1 cellular context compared by ENCODE assay signal in the genomic region with DNA sequence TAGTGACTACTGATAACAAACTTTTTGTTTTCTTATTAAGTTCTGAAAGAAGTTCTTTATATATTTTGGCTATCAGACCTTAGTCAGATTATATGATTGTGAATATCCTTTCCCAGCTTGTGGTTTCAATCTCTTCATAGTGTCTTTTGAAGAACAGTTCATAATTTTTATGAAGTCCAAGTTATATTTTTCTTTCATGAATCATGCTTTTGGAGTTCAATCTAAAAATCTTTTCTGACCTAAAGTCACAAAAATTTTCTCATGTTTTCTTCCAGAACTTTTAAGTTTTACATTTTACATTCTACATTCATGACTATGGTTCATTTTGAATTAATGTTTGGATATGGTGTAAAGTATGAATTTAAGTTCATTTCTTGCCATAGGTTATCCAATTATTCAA.
TF ChIP-seq lines count a peak whose summit lies in the region.

No MANE protein-coding gene starts in this region.

TF ChIP-seq in SK-N-SH, 30 proteins besides CTCF, POLR2A, EP300 and RAD21:
- TF ChIP-seq IRF3 (IDR thresholded peaks at IDR 0.05; ENCODE audit: low read depth, low read length) (no peak), FOXJ3 (CRISPR knock-in tag; IDR thresholded peaks at IDR 0.05) (no peak), TEAD4 (IDR thresholded peaks at IDR 0.05; ENCODE audit: borderline replicate concordance, insufficient read depth) (no peak), JUND (IDR thresholded peaks at IDR 0.05) (peak; percentile 41; the same call in 1 of the 2 replicates), USF2 (IDR thresholded peaks at IDR 0.05; ENCODE audit: borderline replicate concordance, low read depth, low read length) (no peak), TAF1 (IDR thresholded peaks at IDR 0.05; ENCODE audit: borderline replicate concordance, low read depth, low read length) (no peak), RXRA (IDR thresholded peaks at IDR 0.05; ENCODE audit: borderline replicate concordance, low read depth) (no peak), SIN3A (IDR thresholded peaks at IDR 0.05; ENCODE audit: borderline replicate concordance, low read depth, low read length) (no peak), YY1 (IDR thresholded peaks at IDR 0.05; ENCODE audit: low read depth) (no peak), TCF12 (IDR thresholded peaks at IDR 0.05) (no peak), NFIC (IDR thresholded peaks at IDR 0.05; ENCODE audit: borderline replicate concordance) (no peak), REST (IDR thresholded peaks at IDR 0.05; ENCODE audit: low read depth, low read length) (no peak), SMC3 (IDR thresholded peaks at IDR 0.05; ENCODE audit: low read depth, low read length) (no peak), FOSL2 (IDR thresholded peaks at IDR 0.05; ENCODE audit: borderline replicate concordance, low read depth) (peak; percentile 36; the same call in 1 of the 2 replicates), ZBTB33 (IDR thresholded peaks at IDR 0.05; ENCODE audit: borderline replicate concordance, low read depth) (no peak), RFX5 (IDR thresholded peaks at IDR 0.05; ENCODE audit: low read length) (no peak), ELF1 (IDR thresholded peaks at IDR 0.05) (no peak), GATA2 (CRISPR knock-in tag; IDR thresholded peaks at IDR 0.05) (no peak), MEF2A (IDR thresholded peaks at IDR 0.05; ENCODE audit: borderline replicate concordance, low read depth) (no peak), FOXM1 (IDR thresholded peaks at IDR 0.05; ENCODE audit: low read depth) (no peak)
- TF ChIP-seq, protein P1, sequence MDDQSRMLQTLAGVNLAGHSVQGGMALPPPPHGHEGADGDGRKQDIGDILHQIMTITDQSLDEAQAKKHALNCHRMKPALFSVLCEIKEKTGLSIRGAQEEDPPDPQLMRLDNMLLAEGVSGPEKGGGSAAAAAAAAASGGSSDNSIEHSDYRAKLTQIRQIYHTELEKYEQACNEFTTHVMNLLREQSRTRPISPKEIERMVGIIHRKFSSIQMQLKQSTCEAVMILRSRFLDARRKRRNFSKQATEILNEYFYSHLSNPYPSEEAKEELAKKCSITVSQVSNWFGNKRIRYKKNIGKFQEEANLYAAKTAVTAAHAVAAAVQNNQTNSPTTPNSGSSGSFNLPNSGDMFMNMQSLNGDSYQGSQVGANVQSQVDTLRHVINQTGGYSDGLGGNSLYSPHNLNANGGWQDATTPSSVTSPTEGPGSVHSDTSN (IDR thresholded peaks at IDR 0.05): peak; percentile 9; the same call in 1 of the 2 replicates
- TF ChIP-seq, protein P2, sequence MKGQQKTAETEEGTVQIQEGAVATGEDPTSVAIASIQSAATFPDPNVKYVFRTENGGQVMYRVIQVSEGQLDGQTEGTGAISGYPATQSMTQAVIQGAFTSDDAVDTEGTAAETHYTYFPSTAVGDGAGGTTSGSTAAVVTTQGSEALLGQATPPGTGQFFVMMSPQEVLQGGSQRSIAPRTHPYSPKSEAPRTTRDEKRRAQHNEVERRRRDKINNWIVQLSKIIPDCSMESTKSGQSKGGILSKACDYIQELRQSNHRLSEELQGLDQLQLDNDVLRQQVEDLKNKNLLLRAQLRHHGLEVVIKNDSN (IDR thresholded peaks at IDR 0.05; ENCODE audit: borderline replicate concordance, low read depth): no peak
